8 cellular contexts compared by ENCODE assay signal in the genomic region with DNA sequence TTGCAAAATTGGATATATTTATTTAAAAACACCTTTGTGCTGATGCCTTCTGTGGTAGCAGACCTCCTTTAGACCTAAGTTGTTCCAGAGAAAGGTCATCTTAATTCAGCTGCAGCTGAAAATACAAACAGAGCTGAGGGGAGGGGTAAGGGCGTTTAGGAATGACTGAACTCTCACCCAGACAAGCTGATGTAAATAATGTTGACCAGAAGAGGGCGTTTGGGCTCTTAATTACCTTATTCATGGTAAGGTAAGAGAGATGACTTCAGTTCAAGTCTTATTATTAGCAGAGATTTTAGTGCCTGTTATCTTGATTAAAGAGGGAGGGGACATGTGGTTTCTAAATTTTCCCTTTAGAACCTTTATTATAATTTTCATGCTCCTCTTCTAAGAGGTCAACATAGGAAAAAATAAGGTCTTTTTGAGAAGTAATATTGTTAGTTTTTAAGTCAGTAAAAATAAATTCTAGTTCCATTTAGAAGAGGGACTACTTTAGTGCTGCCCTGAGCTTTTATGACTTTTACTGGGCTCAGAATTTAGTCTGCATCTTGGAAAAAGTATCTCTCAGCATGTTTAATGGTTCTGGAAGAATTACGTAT. TPM values are rescaled to one million over a fixed set of nuclear protein-coding genes. Genes with fewer than 3 reads are reported as not detected.
DNase-seq lines count a peak whose midpoint lies in the region; ATAC-seq, FAIRE-seq and TF ChIP-seq lines count a peak whose summit lies in the region.

No MANE protein-coding gene starts in this region.

- no peak overlapping the region for H3K4me3 ChIP-seq in K562

- H3K9me3 ChIP-seq in K562 (replicated peaks; ENCODE audit: control insufficient read depth, insufficient read depth, low read depth, low read length), result no peaks in the 10 kb centered on the region

- H3K4me1 ChIP-seq in K562 (replicated peaks in 1 of 2; ENCODE audit: control insufficient read depth in 2 of 2, insufficient read depth in 2 of 2, low read length in 2 of 2), result no peaks in the 10 kb centered on the region

- no peak overlapping the region for H2AFZ ChIP-seq in K562 (ENCODE audit: low read depth, low read length)

- ATAC-seq in GM19351 (IDR thresholded peaks at IDR 0.05; ENCODE audit: unreplicated experiment), result peak; percentile 97
- ATAC-seq in HG03460 (IDR thresholded peaks at IDR 0.05; ENCODE audit: unreplicated experiment), result peak; percentile 71
- ATAC-seq in K562, result peak; percentile 85
- no peak for ATAC-seq in GM18505 (IDR thresholded peaks at IDR 0.05; ENCODE audit: unreplicated experiment)

- no peak overlapping the region for H3K27ac ChIP-seq in K562 (ENCODE audit: extremely low read depth, low read depth, low read length)

- H3K79me2 ChIP-seq in K562 (ENCODE audit: control insufficient read depth, insufficient read depth, low read length), result no peaks in the 10 kb centered on the region

- POLR2A ChIA-PET in K562 (lab: Yijun Ruan, JAX), result interaction anchor here (0.7 kb wide), 1 partner anchor 69 kb away, joined by 4 read pairs; no protein-coding TSS in a partner anchor

- no TSS peak for BruUV-seq in K562 (replicated peaks; lab: Mats Ljungman, UMichigan)

- in situ Hi-C loops in K562 (cut with MboI), result loop anchor here (10.0 kb wide), 1 partner anchor 362 kb away; no protein-coding TSS in a partner anchor

- TF ChIP-seq EP300 in K562 (IDR thresholded peaks at IDR 0.05; ENCODE audit: low read length), result no peak

- TF ChIP-seq RAD21 in K562 (CRISPR knock-in tag; conservative IDR thresholded peaks at IDR 0.05 in 1 of 2, IDR thresholded peaks at IDR 0.05 in 1 of 2), result peak in 1 of 2 experiments; percentile 37; a peak in 1 of 4 replicates

- H3K27me3 ChIP-seq in K562 (ENCODE audit: control insufficient read depth in 2 of 2, insufficient read depth in 2 of 2, low read length in 2 of 2), result peaks cover 4 to 20% of the 10 kb centered on the region in 2 experiments; a peak in 4 of 5 replicates

- peak; percentile 82 for DNase-seq in DMS53 (lab: John Stamatoyannopoulos, UW)
- DNase-seq in NCI-H748 treated with DMSO at 0.1 percent for 48 hours (lab: John Stamatoyannopoulos, UW), result peak; percentile 52
- peak; percentile 41 to 63 (median 45) for DNase-seq in K562 (ENCODE audit: extremely low read depth in 1 of 4, low spot score in 3 of 4)
- DNase-seq in kidney glomerular epithelial cell (lab: John Stamatoyannopoulos, UW), result peak; percentile 82
- DNase-seq in cortex of kidney (lab: John Stamatoyannopoulos, UW), result no peak

- 11% methylated on average over 3 of the region's 3 CpGs for WGBS in K562 (ENCODE audit: insufficient coverage, low coverage, missing lambda C conversion rate)

- CTCF ChIA-PET in K562 (lab: Yijun Ruan, JAX; ENCODE audit: low intra/inter-chr PET ratio), result interaction anchor here (0.7 to 1.0 kb wide), 2 partner anchors 11 to 126 kb away, joined by 3 read pairs; no protein-coding TSS in a partner anchor

- no peak overlapping the region for H3K9ac ChIP-seq in K562 (ENCODE audit: insufficient read depth in 1 of 2, low read depth in 2 of 2, low read length in 2 of 2)

- no peaks in the 10 kb centered on the region for H3K36me3 ChIP-seq in K562 (ENCODE audit: control insufficient read depth, insufficient read depth, low read length)

- no peak for TF ChIP-seq POLR2A in K562 (conservative IDR thresholded peaks at IDR 0.05)
- TF ChIP-seq POLR2A in GM18505 (IDR thresholded peaks at IDR 0.05; ENCODE audit: borderline replicate concordance, extremely low read depth, insufficient read depth, insufficient read length), result no peak

- no peaks in the 10 kb centered on the region for H4K20me1 ChIP-seq in K562 (replicated peaks; ENCODE audit: control insufficient read depth, insufficient read depth, low read length)

- intact Hi-C loops in K562 (cut with micrococcal nuclease), result no loop called here

- peak; percentile 39 to 62 (median 54); a peak in 5 of 6 replicates for TF ChIP-seq CTCF in K562 (IDR thresholded peaks at IDR 0.05 in 2 of 3, conservative IDR thresholded peaks at IDR 0.05 in 1 of 3; ENCODE audit: insufficient read depth in 2 of 3, low read depth in 1 of 3, low read length in 3 of 3)

- no peak overlapping the region for H3K4me2 ChIP-seq in K562 (ENCODE audit: insufficient read depth, low read length)

- peak; percentile 59 for FAIRE-seq in K562 (lab: Jason Lieb, UNC)

- no peaks in the 10 kb centered on the region for H3K9me1 ChIP-seq in K562 (ENCODE audit: control insufficient read depth, insufficient read depth, low read length)

TF ChIP-seq in K562, 482 proteins besides CTCF, POLR2A, EP300 and RAD21:
- TF ChIP-seq ZNF41 (CRISPR knock-in tag; conservative IDR thresholded peaks at IDR 0.05) (no peak), ZNF232 (CRISPR knock-in tag; IDR thresholded peaks at IDR 0.05) (no peak), MCM7 (IDR thresholded peaks at IDR 0.05) (no peak), GATA2 (CRISPR knock-in tag; IDR thresholded peaks at IDR 0.05) (no peak), ZNF584 (CRISPR knock-in tag; IDR thresholded peaks at IDR 0.05; ENCODE audit: low read depth) (no peak), ZNF143 (CRISPR knock-in tag; IDR thresholded peaks at IDR 0.05) (no peak), ATF7 (IDR thresholded peaks at IDR 0.05) (no peak)
- TF ChIP-seq, protein P1, sequence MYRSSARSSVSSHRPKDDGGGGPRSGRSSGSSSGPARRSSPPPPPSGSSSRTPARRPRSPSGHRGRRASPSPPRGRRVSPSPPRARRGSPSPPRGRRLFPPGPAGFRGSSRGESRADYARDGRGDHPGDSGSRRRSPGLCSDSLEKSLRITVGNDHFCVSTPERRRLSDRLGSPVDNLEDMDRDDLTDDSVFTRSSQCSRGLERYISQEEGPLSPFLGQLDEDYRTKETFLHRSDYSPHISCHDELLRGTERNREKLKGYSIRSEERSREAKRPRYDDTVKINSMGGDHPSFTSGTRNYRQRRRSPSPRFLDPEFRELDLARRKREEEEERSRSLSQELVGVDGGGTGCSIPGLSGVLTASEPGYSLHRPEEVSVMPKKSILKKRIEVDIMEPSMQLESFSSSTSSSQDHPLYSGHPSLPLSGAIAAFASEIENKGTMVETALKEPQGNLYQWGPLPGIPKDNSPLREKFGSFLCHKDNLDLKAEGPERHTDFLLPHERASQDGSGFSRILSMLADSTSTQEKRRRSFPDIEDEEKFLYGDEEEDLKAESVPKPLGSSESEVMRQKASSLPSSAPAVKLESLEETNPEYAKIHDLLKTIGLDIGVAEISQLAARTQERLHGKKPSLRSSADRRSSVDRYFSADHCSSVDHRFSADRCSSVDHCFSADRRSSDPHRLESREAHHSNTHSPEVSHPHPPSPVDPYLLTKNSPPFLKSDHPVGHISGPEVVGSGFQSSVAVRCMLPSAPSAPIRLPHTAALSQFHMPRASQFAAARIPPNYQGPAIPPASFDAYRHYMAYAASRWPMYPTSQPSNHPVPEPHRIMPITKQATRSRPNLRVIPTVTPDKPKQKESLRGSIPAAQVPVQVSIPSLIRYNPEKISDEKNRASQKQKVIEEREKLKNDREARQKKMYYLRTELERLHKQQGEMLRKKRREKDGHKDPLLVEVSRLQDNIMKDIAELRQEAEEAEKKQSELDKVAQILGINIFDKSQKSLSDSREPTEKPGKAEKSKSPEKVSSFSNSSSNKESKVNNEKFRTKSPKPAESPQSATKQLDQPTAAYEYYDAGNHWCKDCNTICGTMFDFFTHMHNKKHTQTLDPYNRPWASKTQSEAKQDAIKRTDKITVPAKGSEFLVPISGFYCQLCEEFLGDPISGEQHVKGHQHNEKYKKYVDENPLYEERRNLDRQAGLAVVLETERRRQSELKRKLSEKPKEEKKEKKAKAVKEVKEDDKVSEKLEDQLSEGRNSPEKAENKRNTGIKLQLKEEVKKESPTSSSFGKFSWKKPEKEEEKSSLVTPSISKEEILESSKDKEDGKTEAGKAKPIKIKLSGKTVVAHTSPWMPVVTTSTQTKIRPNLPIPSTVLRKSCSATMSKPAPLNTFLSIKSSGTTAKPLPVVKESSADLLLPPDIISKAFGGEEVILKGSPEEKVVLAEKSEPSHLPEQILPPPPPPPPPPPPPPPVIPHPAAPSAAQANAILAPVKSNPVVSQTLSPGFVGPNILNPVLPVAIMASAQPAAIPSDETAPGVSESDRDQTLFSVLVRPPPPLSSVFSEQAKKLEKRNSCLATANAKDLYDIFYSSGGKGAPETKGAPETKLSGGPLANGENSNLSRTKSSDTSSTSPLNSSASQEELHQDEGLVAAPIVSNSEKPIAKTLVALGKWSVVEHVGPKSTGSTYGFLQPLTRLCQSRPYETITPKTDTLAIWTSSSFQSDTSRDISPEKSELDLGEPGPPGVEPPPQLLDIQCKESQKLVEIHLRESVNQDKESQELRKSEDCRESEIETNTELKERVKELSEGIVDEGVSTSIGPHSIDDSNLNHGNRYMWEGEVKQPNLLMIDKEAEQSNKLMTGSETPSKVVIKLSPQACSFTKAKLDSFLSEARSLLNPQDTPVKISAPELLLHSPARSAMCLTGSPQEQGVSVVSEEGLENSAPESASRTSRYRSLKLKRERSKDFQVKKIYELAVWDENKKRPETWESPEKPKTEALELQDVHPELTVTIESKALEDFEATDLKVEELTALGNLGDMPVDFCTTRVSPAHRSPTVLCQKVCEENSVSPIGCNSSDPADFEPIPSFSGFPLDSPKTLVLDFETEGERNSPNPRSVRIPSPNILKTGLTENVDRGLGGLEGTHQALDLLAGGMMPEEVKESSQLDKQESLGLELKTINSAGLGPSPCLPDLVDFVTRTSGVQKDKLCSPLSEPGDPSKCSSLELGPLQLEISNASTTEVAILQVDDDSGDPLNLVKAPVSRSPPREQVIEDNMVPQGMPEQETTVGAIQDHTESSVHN (IDR thresholded peaks at IDR 0.05; ENCODE audit: borderline replicate concordance in 1 of 2, low read depth in 1 of 2), result no peak

RNA-seq across cellular contexts. Expression of gene GPR171, which starts 46.3 kb away (rescaled TPM):
- total RNA-seq in K562 (2011; cell fraction: chromatin; rRNA removed; ENCODE audit: low replicate concordance), result not detected in 2 replicates
- not detected in 2 replicates for total RNA-seq in K562 (2011; cell fraction: nucleolus; rRNA removed)
- not detected in 2 replicates for total RNA-seq in K562 (2011; cell fraction: nucleoplasm; rRNA removed)
- total RNA-seq in K562 (2014; rRNA removed), result not detected in 2 replicates
- total RNA-seq in K562 (2014; rRNA removed; fragmentation: Illumina TruSeq; extraction: Trizol), result not detected in 2 replicates
- total RNA-seq in K562 (2015; rRNA removed; fragmentation: Illumina TruSeq; extraction: Trizol), result not detected in 2 replicates
- total RNA-seq in K562 (2021), result 0.11 TPM in 1 of 2 replicates, not detected in the other
- not detected in 2 replicates for polyA plus RNA-seq in K562 (2011; rRNA removed)
- polyA plus RNA-seq in K562 (2011; cell fraction: cytosol; rRNA removed), result not detected in 2 replicates
- not detected in 2 replicates for polyA plus RNA-seq in K562 (2011; cell fraction: nucleus; rRNA removed)
- polyA plus RNA-seq in K562 (2012), result not detected in 2 replicates
- not detected in 2 replicates for polyA plus RNA-seq in K562 (2014; fragmentation: Illumina TruSeq; extraction: Trizol)
- polyA plus RNA-seq in K562 (2014; fragmentation: Nextera tagmentation; extraction: Ambion mirVana), result not detected
- polyA plus RNA-seq in K562 (2014; rRNA removed), result not detected in 2 replicates
- polyA minus RNA-seq in K562 (2011; rRNA and poly(A)+ RNA removed), result not detected in 2 replicates
- not detected in 2 replicates for polyA minus RNA-seq in K562 (2011; cell fraction: cytosol; rRNA and poly(A)+ RNA removed)
- not detected in 2 replicates for polyA minus RNA-seq in K562 (2011; cell fraction: nucleus; rRNA and poly(A)+ RNA removed)
